1 cellular context compared by ENCODE assay signal in genomic region chr5:14744296-14745187, GRCh38.
TF ChIP-seq lines count a peak whose summit lies in the region.

No MANE protein-coding gene starts in this region.

TF ChIP-seq in HepG2, 621 proteins besides CTCF, POLR2A, EP300 and RAD21 (continued from another document and continues in another):
- TF ChIP-seq KAT7 (CRISPR knock-in tag; IDR thresholded peaks at IDR 0.05; ENCODE audit: borderline replicate concordance), result no peak
- no peak for TF ChIP-seq MTERF4 (CRISPR knock-in tag; IDR thresholded peaks at IDR 0.05)
- TF ChIP-seq TGIF2 (CRISPR knock-in tag; IDR thresholded peaks at IDR 0.05), result no peak
- TF ChIP-seq FOXO4 (CRISPR knock-in tag; conservative IDR thresholded peaks at IDR 0.05), result no peak
- TF ChIP-seq ZBTB46 (CRISPR knock-in tag; IDR thresholded peaks at IDR 0.05; ENCODE audit: borderline replicate concordance), result no peak
- no peak for TF ChIP-seq CBX2 (IDR thresholded peaks at IDR 0.05; ENCODE audit: low read depth, low read length)
- no peak for TF ChIP-seq CBX2 (CRISPR knock-in tag; IDR thresholded peaks at IDR 0.05; ENCODE audit: low read depth)
- no peak for TF ChIP-seq NR1H2 (CRISPR knock-in tag; IDR thresholded peaks at IDR 0.05; ENCODE audit: borderline replicate concordance, low read depth)
- TF ChIP-seq KLF11 (CRISPR knock-in tag; IDR thresholded peaks at IDR 0.05), result no peak
- TF ChIP-seq ZNF703 (CRISPR knock-in tag; IDR thresholded peaks at IDR 0.05; ENCODE audit: borderline replicate concordance), result no peak
- TF ChIP-seq CBX1 (IDR thresholded peaks at IDR 0.05; ENCODE audit: low read depth), result no peak
- TF ChIP-seq ZNF737 (CRISPR knock-in tag; IDR thresholded peaks at IDR 0.05; ENCODE audit: borderline replicate concordance), result no peak
- no peak for TF ChIP-seq HMGA1 (CRISPR knock-in tag; conservative IDR thresholded peaks at IDR 0.05)
- no peak for TF ChIP-seq SSRP1 (CRISPR knock-in tag; IDR thresholded peaks at IDR 0.05)
- no peak for TF ChIP-seq ZBTB2 (CRISPR knock-in tag; IDR thresholded peaks at IDR 0.05; ENCODE audit: low read depth)
- TF ChIP-seq KLF16 (CRISPR knock-in tag; IDR thresholded peaks at IDR 0.05), result no peak
- TF ChIP-seq ZGPAT (CRISPR knock-in tag; IDR thresholded peaks at IDR 0.05), result peak; percentile 43; the same call in 1 of the 2 replicates
- no peak for TF ChIP-seq DNMT1 (CRISPR knock-in tag; IDR thresholded peaks at IDR 0.05)
- no peak for TF ChIP-seq EED (CRISPR knock-in tag; IDR thresholded peaks at IDR 0.05)
- TF ChIP-seq BCL3 (CRISPR knock-in tag; IDR thresholded peaks at IDR 0.05), result no peak
- no peak for TF ChIP-seq ZBTB40 (IDR thresholded peaks at IDR 0.05)
- TF ChIP-seq ZBTB40 (CRISPR knock-in tag; IDR thresholded peaks at IDR 0.05), result no peak
- no peak for TF ChIP-seq CHD4 (IDR thresholded peaks at IDR 0.05; ENCODE audit: borderline replicate concordance, low read length)
- no peak for TF ChIP-seq GATA4 (IDR thresholded peaks at IDR 0.05; ENCODE audit: borderline replicate concordance, low read depth)
- TF ChIP-seq SMAD1 (CRISPR knock-in tag; IDR thresholded peaks at IDR 0.05; ENCODE audit: borderline replicate concordance, low read depth), result no peak
- TF ChIP-seq ZNF337 (CRISPR knock-in tag; IDR thresholded peaks at IDR 0.05; ENCODE audit: borderline replicate concordance, low read depth), result no peak
- no peak for TF ChIP-seq ZNF263 (CRISPR knock-in tag; IDR thresholded peaks at IDR 0.05)
- TF ChIP-seq ZNF749 (CRISPR knock-in tag; IDR thresholded peaks at IDR 0.05; ENCODE audit: borderline replicate concordance), result no peak
- no peak for TF ChIP-seq GRHL1 (CRISPR knock-in tag; conservative IDR thresholded peaks at IDR 0.05)
- TF ChIP-seq MIXL1 (CRISPR knock-in tag; IDR thresholded peaks at IDR 0.05), result peak; percentile 55; the same call in 1 of the 2 replicates
- no peak for TF ChIP-seq JARID2 (CRISPR knock-in tag; IDR thresholded peaks at IDR 0.05; ENCODE audit: insufficient replicate concordance)
- TF ChIP-seq ZIK1 (CRISPR knock-in tag; IDR thresholded peaks at IDR 0.05; ENCODE audit: borderline replicate concordance, low read depth), result no peak
- TF ChIP-seq SALL2 (CRISPR knock-in tag; IDR thresholded peaks at IDR 0.05), result no peak
- TF ChIP-seq BATF2 (CRISPR knock-in tag; IDR thresholded peaks at IDR 0.05), result no peak
- no peak for TF ChIP-seq REL (CRISPR knock-in tag; conservative IDR thresholded peaks at IDR 0.05)
- no peak for TF ChIP-seq IKZF4 (CRISPR knock-in tag; IDR thresholded peaks at IDR 0.05; ENCODE audit: borderline replicate concordance, low read depth, not compliant biosample characterization)
- no peak for TF ChIP-seq ZBTB3 (CRISPR knock-in tag; IDR thresholded peaks at IDR 0.05; ENCODE audit: borderline replicate concordance, low read depth)
- TF ChIP-seq ZNF296 (CRISPR knock-in tag; conservative IDR thresholded peaks at IDR 0.05), result peak; percentile 88; the same call in 1 of the 2 replicates
- no peak for TF ChIP-seq E2F5 (CRISPR knock-in tag; conservative IDR thresholded peaks at IDR 0.05)
- no peak for TF ChIP-seq ZNF510 (CRISPR knock-in tag; IDR thresholded peaks at IDR 0.05; ENCODE audit: low read depth)
- TF ChIP-seq KMT2A (CRISPR knock-in tag; IDR thresholded peaks at IDR 0.05), result no peak
- TF ChIP-seq ONECUT2 (CRISPR knock-in tag; IDR thresholded peaks at IDR 0.05), result no peak
